ENCODE assay signal across 16 cellular contexts in the genomic region with DNA sequence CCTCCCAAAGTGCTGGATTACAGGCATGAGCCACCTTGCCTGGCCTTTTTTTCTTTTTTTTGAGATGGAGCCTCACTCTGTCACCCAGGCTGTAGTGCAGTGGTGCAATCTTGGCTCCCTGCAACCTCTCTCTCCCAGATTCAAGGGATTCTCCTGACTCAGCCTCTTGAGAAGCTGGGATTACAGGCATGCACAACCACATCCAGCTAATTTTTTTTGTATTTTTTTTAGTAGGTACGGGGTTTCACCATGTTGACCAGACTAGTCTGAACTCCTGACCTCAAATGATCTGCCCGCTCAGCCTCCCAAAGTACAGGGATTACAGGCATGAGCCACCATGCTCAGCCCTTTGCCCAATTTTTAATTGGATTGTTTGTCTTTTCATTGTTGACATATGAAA.
"Had no signal": no experiment of that assay in that cellular context is flagged by ENCODE, and none has a peak within 500 bp of the region (broad histone marks: within the 10 kb centered on the region; RNA-seq: fewer than 3 reads in every experiment).

No MANE protein-coding gene starts in this region.

- ATAC-seq: foreskin keratinocyte; left colon; left ventricle myocardium superior; naive thymus-derived CD4-positive, alpha-beta T cell had no signal

- H3K27ac ChIP-seq: colonic mucosa, foreskin keratinocyte, right atrium auricular region, sigmoid colon had no signal

- DNase-seq: colonic mucosa; dermis blood vessel endothelial cell; erythroblast; foreskin keratinocyte; left colon; left ventricle myocardium superior; naive thymus-derived CD4-positive, alpha-beta T cell; nephron progenitor cell; posterior cingulate gyrus; sigmoid colon; small intestine; stimulated activated CD4-positive, alpha-beta T cell treated with anti-CD3 and anti-CD28 coated beads, Interleukin-12 subunit alpha, Interleukin-12 subunit beta, amount 100 ng/mL, for 4 hours; stimulated activated naive CD4-positive, alpha-beta T cell treated with Interleukin-2 at 50 U/mL for 16 hours; trophoblast cell had no signal

- H3K4me3 ChIP-seq: colonic mucosa, lung, right atrium auricular region, sigmoid colon had no signal

- H3K4me3 Mint-ChIP-seq: naive thymus-derived CD4-positive, alpha-beta T cell; nephron progenitor cell had no signal

- H3K27me3 ChIP-seq: colonic mucosa, foreskin keratinocyte, right atrium auricular region, sigmoid colon had no signal

- H3K36me3 ChIP-seq: colonic mucosa, right atrium auricular region, sigmoid colon had no signal

- H3K9me3 ChIP-seq: colonic mucosa, right atrium auricular region, sigmoid colon had no signal

- H3K27me3 Mint-ChIP-seq: naive thymus-derived CD4-positive, alpha-beta T cell had no signal

- H3K27ac Mint-ChIP-seq: naive thymus-derived CD4-positive, alpha-beta T cell had no signal

- H3K4me1 ChIP-seq: colonic mucosa, foreskin keratinocyte, right atrium auricular region had no signal

- H3K9me3 Mint-ChIP-seq: naive thymus-derived CD4-positive, alpha-beta T cell; nephron progenitor cell had no signal
